1 cellular context compared by ENCODE assay signal in the genomic region with DNA sequence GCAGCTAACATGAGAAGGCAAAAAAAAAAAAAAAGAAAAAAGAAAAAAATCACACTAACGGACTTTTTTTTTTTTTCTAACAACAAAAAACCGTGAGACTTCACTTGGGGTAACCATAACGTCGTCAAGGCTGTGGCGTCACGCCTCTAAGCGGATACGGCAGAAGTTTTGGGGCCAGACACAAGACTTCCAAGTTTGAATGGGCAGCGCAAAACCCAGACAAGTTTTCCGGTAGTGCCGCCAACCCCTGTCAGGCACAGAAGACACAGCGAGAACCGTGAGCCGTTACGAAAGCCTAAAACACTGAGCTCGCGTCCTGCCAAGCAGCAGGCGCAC.
TF ChIP-seq lines count a peak whose summit lies in the region.

No MANE protein-coding gene starts in this region.

TF ChIP-seq in K562, 482 proteins besides CTCF, POLR2A, EP300 and RAD21 (continued from another document and continues in another):
- TF ChIP-seq, protein P1, sequence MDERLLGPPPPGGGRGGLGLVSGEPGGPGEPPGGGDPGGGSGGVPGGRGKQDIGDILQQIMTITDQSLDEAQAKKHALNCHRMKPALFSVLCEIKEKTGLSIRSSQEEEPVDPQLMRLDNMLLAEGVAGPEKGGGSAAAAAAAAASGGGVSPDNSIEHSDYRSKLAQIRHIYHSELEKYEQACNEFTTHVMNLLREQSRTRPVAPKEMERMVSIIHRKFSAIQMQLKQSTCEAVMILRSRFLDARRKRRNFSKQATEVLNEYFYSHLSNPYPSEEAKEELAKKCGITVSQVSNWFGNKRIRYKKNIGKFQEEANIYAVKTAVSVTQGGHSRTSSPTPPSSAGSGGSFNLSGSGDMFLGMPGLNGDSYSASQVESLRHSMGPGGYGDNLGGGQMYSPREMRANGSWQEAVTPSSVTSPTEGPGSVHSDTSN (CRISPR knock-in tag; IDR thresholded peaks at IDR 0.05; ENCODE audit: low read depth): no peak
- TF ChIP-seq, protein P1 (tag; conservative IDR thresholded peaks at IDR 0.05; ENCODE audit: low read depth): no peak
- TF ChIP-seq, protein P2, sequence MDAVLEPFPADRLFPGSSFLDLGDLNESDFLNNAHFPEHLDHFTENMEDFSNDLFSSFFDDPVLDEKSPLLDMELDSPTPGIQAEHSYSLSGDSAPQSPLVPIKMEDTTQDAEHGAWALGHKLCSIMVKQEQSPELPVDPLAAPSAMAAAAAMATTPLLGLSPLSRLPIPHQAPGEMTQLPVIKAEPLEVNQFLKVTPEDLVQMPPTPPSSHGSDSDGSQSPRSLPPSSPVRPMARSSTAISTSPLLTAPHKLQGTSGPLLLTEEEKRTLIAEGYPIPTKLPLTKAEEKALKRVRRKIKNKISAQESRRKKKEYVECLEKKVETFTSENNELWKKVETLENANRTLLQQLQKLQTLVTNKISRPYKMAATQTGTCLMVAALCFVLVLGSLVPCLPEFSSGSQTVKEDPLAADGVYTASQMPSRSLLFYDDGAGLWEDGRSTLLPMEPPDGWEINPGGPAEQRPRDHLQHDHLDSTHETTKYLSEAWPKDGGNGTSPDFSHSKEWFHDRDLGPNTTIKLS (IDR thresholded peaks at IDR 0.05; ENCODE audit: borderline replicate concordance, low read depth): no peak
- TF ChIP-seq IRF9 (tag; IDR thresholded peaks at IDR 0.05) (no peak), ZNF121 (CRISPR knock-in tag; conservative IDR thresholded peaks at IDR 0.05) (no peak), NCOA1 (IDR thresholded peaks at IDR 0.05; ENCODE audit: low read depth) (peak; percentile 80; the same call in 1 of the 2 replicates), MEF2A (IDR thresholded peaks at IDR 0.05; ENCODE audit: control insufficient read depth, low read depth, low read length) (no peak), NONO (IDR thresholded peaks at IDR 0.05; ENCODE audit: low read depth in 2 of 2, low read length in 1 of 2) (no peak), TFAP4 (CRISPR knock-in tag; IDR thresholded peaks at IDR 0.05; ENCODE audit: borderline replicate concordance) (no peak), TEAD4 (IDR thresholded peaks at IDR 0.05; ENCODE audit: low read length) (no peak), TEAD4 (CRISPR knock-in tag; IDR thresholded peaks at IDR 0.05; ENCODE audit: borderline replicate concordance) (no peak), PRPF4 (IDR thresholded peaks at IDR 0.05; ENCODE audit: insufficient read depth, low read depth, low read length, poor library complexity, severe bottlenecking) (no peak), ZKSCAN1 (IDR thresholded peaks at IDR 0.05; ENCODE audit: low read depth, low read length) (no peak), ZNF586 (CRISPR knock-in tag; conservative IDR thresholded peaks at IDR 0.05) (no peak), ZNF23 (CRISPR knock-in tag; IDR thresholded peaks at IDR 0.05) (no peak), EZH2 (IDR thresholded peaks at IDR 0.05; ENCODE audit: borderline replicate concordance, low read depth, low read length) (no peak), ZZZ3 (IDR thresholded peaks at IDR 0.05) (no peak), FOXJ3 (CRISPR knock-in tag; IDR thresholded peaks at IDR 0.05) (no peak), CREB1 (IDR thresholded peaks at IDR 0.05) (peak; percentile 89), CREB1 (CRISPR knock-in tag; IDR thresholded peaks at IDR 0.05) (peak; percentile 81), FOXJ2 (tag; IDR thresholded peaks at IDR 0.05) (no peak), ETV5 (CRISPR knock-in tag; IDR thresholded peaks at IDR 0.05; ENCODE audit: low read depth) (no peak; the same call in 1 of the 2 replicates), NR0B1 (IDR thresholded peaks at IDR 0.05; ENCODE audit: partially characterized antibody) (no peak), KDM5B (IDR thresholded peaks at IDR 0.05; ENCODE audit: insufficient replicate concordance, low read depth, low read length) (peak; percentile 48), ZNF507 (tag; conservative IDR thresholded peaks at IDR 0.05) (no peak), SMARCE1 (IDR thresholded peaks at IDR 0.05) (no peak), IFI16 (CRISPR knock-in tag; IDR thresholded peaks at IDR 0.05) (no peak), PYGO2 (tag; IDR thresholded peaks at IDR 0.05) (no peak), SP2 (IDR thresholded peaks at IDR 0.05; ENCODE audit: extremely low read depth, low read depth, low read length, poor library complexity, severe bottlenecking) (no peak), DACH1 (IDR thresholded peaks at IDR 0.05; ENCODE audit: partially characterized antibody) (no peak), BDP1 (IDR thresholded peaks at IDR 0.05; ENCODE audit: insufficient read depth, insufficient read length) (no peak), ZFP1 (CRISPR knock-in tag; IDR thresholded peaks at IDR 0.05) (no peak), HDGF (IDR thresholded peaks at IDR 0.05) (no peak)
- TF ChIP-seq, protein P3, sequence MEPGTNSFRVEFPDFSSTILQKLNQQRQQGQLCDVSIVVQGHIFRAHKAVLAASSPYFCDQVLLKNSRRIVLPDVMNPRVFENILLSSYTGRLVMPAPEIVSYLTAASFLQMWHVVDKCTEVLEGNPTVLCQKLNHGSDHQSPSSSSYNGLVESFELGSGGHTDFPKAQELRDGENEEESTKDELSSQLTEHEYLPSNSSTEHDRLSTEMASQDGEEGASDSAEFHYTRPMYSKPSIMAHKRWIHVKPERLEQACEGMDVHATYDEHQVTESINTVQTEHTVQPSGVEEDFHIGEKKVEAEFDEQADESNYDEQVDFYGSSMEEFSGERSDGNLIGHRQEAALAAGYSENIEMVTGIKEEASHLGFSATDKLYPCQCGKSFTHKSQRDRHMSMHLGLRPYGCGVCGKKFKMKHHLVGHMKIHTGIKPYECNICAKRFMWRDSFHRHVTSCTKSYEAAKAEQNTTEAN (CRISPR knock-in tag; IDR thresholded peaks at IDR 0.05): no peak
- TF ChIP-seq, protein P4, sequence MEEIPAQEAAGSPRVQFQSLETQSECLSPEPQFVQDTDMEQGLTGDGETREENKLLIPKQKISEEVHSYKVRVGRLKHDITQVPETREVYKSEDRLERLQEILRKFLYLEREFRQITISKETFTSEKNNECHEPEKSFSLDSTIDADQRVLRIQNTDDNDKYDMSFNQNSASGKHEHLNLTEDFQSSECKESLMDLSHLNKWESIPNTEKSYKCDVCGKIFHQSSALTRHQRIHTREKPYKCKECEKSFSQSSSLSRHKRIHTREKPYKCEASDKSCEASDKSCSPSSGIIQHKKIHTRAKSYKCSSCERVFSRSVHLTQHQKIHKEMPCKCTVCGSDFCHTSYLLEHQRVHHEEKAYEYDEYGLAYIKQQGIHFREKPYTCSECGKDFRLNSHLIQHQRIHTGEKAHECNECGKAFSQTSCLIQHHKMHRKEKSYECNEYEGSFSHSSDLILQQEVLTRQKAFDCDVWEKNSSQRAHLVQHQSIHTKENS (CRISPR knock-in tag; IDR thresholded peaks at IDR 0.05): no peak
- TF ChIP-seq, protein P5, sequence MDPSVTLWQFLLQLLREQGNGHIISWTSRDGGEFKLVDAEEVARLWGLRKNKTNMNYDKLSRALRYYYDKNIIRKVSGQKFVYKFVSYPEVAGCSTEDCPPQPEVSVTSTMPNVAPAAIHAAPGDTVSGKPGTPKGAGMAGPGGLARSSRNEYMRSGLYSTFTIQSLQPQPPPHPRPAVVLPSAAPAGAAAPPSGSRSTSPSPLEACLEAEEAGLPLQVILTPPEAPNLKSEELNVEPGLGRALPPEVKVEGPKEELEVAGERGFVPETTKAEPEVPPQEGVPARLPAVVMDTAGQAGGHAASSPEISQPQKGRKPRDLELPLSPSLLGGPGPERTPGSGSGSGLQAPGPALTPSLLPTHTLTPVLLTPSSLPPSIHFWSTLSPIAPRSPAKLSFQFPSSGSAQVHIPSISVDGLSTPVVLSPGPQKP (CRISPR knock-in tag; IDR thresholded peaks at IDR 0.05): no peak
- TF ChIP-seq, protein P6, sequence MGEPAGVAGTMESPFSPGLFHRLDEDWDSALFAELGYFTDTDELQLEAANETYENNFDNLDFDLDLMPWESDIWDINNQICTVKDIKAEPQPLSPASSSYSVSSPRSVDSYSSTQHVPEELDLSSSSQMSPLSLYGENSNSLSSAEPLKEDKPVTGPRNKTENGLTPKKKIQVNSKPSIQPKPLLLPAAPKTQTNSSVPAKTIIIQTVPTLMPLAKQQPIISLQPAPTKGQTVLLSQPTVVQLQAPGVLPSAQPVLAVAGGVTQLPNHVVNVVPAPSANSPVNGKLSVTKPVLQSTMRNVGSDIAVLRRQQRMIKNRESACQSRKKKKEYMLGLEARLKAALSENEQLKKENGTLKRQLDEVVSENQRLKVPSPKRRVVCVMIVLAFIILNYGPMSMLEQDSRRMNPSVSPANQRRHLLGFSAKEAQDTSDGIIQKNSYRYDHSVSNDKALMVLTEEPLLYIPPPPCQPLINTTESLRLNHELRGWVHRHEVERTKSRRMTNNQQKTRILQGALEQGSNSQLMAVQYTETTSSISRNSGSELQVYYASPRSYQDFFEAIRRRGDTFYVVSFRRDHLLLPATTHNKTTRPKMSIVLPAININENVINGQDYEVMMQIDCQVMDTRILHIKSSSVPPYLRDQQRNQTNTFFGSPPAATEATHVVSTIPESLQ (CRISPR knock-in tag; IDR thresholded peaks at IDR 0.05): no peak
- TF ChIP-seq, protein P7, sequence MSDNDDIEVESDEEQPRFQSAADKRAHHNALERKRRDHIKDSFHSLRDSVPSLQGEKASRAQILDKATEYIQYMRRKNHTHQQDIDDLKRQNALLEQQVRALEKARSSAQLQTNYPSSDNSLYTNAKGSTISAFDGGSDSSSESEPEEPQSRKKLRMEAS (CRISPR knock-in tag; IDR thresholded peaks at IDR 0.05): no peak
- TF ChIP-seq, protein P8, sequence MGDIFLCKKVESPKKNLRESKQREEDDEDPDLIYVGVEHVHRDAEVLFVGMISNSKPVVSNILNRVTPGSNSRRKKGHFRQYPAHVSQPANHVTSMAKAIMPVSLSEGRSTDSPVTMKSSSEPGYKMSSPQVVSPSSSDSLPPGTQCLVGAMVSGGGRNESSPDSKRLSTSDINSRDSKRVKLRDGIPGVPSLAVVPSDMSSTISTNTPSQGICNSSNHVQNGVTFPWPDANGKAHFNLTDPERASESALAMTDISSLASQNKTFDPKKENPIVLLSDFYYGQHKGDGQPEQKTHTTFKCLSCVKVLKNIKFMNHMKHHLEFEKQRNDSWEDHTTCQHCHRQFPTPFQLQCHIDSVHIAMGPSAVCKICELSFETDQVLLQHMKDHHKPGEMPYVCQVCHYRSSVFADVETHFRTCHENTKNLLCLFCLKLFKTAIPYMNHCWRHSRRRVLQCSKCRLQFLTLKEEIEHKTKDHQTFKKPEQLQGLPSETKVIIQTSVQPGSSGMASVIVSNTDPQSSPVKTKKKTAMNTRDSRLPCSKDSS (IDR thresholded peaks at IDR 0.05; ENCODE audit: low read depth, partially characterized antibody): no peak
- TF ChIP-seq, protein P9, sequence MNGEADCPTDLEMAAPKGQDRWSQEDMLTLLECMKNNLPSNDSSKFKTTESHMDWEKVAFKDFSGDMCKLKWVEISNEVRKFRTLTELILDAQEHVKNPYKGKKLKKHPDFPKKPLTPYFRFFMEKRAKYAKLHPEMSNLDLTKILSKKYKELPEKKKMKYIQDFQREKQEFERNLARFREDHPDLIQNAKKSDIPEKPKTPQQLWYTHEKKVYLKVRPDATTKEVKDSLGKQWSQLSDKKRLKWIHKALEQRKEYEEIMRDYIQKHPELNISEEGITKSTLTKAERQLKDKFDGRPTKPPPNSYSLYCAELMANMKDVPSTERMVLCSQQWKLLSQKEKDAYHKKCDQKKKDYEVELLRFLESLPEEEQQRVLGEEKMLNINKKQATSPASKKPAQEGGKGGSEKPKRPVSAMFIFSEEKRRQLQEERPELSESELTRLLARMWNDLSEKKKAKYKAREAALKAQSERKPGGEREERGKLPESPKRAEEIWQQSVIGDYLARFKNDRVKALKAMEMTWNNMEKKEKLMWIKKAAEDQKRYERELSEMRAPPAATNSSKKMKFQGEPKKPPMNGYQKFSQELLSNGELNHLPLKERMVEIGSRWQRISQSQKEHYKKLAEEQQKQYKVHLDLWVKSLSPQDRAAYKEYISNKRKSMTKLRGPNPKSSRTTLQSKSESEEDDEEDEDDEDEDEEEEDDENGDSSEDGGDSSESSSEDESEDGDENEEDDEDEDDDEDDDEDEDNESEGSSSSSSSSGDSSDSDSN (IDR thresholded peaks at IDR 0.05; ENCODE audit: borderline replicate concordance in 1 of 2, low read depth in 2 of 2, low read length in 2 of 2): no peak
